ENCODE assay signal across 6 cellular contexts in the genomic region with DNA sequence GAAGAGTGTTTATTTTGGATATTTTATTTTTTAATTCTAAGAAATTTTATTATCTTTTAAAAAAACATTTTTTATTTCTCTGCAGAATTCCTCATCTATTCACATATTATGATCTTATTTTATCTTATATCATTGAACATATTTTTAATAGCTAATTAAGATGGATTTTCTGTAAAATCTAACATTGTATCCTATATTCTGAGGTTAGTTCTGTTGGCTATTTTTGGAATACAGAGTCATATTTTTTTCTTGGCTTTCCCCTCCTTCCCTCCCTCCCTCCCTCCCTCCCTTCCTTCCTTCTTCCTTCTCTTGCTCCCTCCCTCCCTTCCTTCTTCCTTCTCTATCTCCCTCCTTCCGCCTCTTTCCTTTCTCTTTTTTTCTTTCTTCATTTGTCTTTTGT.
"Had no signal": no experiment of that assay in that cellular context is flagged by ENCODE, and none has a peak within 500 bp of the region (broad histone marks: within the 10 kb centered on the region; RNA-seq: fewer than 3 reads in every experiment).

No MANE protein-coding gene starts in this region.

- H3K9ac ChIP-seq: KMS-11 had no signal

- H3K27ac ChIP-seq: HL-60, KMS-11 had no signal

- DNase-seq: IMR-90, KBM-7, KG1 had no signal

- H3K4me2 ChIP-seq: KMS-11 had no signal

- FAIRE-seq: HTR-8/SVneo had no signal
